15 cellular contexts compared by ENCODE assay signal in genomic region chr9:126688617-126689016, GRCh38.
DNase-seq lines count a peak whose midpoint lies in the region; ATAC-seq and TF ChIP-seq lines count a peak whose summit lies in the region.
"Had no signal": no experiment of that assay in that cellular context is flagged by ENCODE, and none has a peak within 500 bp of the region (broad histone marks: within the 10 kb centered on the region; RNA-seq: fewer than 3 reads in every experiment).

No MANE protein-coding gene starts in this region.

- no peak overlapping the region for H3K4me3 Mint-ChIP-seq in endodermal cell
- H3K4me3 Mint-ChIP-seq: CD8-positive, alpha-beta memory T cell; IgD-negative memory B cell had no signal

- 60 to 72% methylated on average over 2 to 3 of the region's 3 CpGs for WGBS in endodermal cell (ENCODE audit: insufficient coverage in 1 of 2, insufficient read length in 1 of 2), 2 experiments

- peak; percentile 22 for DNase-seq in DMS53 (lab: John Stamatoyannopoulos, UW)
- DNase-seq in DMS53 treated with DMSO at 0.1 percent for 48 hours (lab: John Stamatoyannopoulos, UW; ENCODE audit: unreplicated experiment), result no peak
- peak; percentile 79 for DNase-seq in endodermal cell
- no peak for DNase-seq in activated CD4-positive, alpha-beta T cell treated with anti-CD3 and anti-CD28 coated beads, Interleukin-2, amount 50 U/mL, for 1 hour
- DNase-seq: Caco-2; CD8-positive, alpha-beta memory T cell; GOT3; KG1 had no signal

- H3K4me3 ChIP-seq in Loucy (ENCODE audit: low read length, poor library complexity, severe bottlenecking) (no peak overlapping the region), endodermal cell (ENCODE audit: low read length) (no peak overlapping the region)
- H3K4me3 ChIP-seq: BLaER1 had no signal

- H3K27me3 ChIP-seq in Loucy (ENCODE audit: insufficient read depth, low read length, poor library complexity, severe bottlenecking), result no peaks in the 10 kb centered on the region
- peaks cover 43% of the 10 kb centered on the region for H3K27me3 ChIP-seq in endodermal cell (ENCODE audit: control insufficient read depth, insufficient read depth, low read length, poor library complexity, severe bottlenecking)

- no peaks in the 10 kb centered on the region for H3K9me2 ChIP-seq in Loucy (replicated peaks; ENCODE audit: low read depth, low read length)

- peak; percentile 15 for TF ChIP-seq CTCF in Loucy (conservative IDR thresholded peaks at IDR 0.05; ENCODE audit: low read length)
- peak; percentile 58 for TF ChIP-seq CTCF in endodermal cell (conservative IDR thresholded peaks at IDR 0.05)

- H3K27me3 Mint-ChIP-seq in endodermal cell (ENCODE audit: insufficient read depth), result peaks cover 72% of the 10 kb centered on the region

- peaks cover 6% of the 10 kb centered on the region for H3K36me3 Mint-ChIP-seq in endodermal cell (ENCODE audit: low read depth)
- H3K36me3 Mint-ChIP-seq: CD8-positive, alpha-beta memory T cell; IgD-negative memory B cell had no signal

- no peaks in the 10 kb centered on the region for H3K36me3 ChIP-seq in Loucy (ENCODE audit: insufficient read depth, low read length)
- H3K36me3 ChIP-seq in endodermal cell (ENCODE audit: control insufficient read depth, insufficient read depth, low read length), result peaks cover 10% of the 10 kb centered on the region
- H3K36me3 ChIP-seq: BLaER1 had no signal

- H3K9ac ChIP-seq in Loucy (ENCODE audit: low read depth, low read length, poor library complexity, severe bottlenecking), result no peak overlapping the region
- no peak overlapping the region for H3K9ac ChIP-seq in endodermal cell (ENCODE audit: extremely low read depth, low read length, poor library complexity, severe bottlenecking)
- H3K9ac ChIP-seq: BLaER1 had no signal

- H3K4me1 ChIP-seq in Loucy (ENCODE audit: insufficient read depth, low read length, poor library complexity, severe bottlenecking) (no peaks in the 10 kb centered on the region), endodermal cell (ENCODE audit: control insufficient read depth, insufficient read depth, low read length) (peaks cover 6% of the 10 kb centered on the region)
- H3K4me1 ChIP-seq: Caco-2 had no signal

- no peaks in the 10 kb centered on the region for H3K79me2 ChIP-seq in Loucy (ENCODE audit: insufficient read depth, low read length)

- H3K9me3 Mint-ChIP-seq in endodermal cell, result no peaks in the 10 kb centered on the region
- H3K9me3 Mint-ChIP-seq: CD8-positive, alpha-beta memory T cell had no signal

- H3K9me3 ChIP-seq in Loucy (ENCODE audit: insufficient read depth, low read depth, low read length) (no peaks in the 10 kb centered on the region), endodermal cell (ENCODE audit: control insufficient read depth, low read length) (no peaks in the 10 kb centered on the region)
- H3K9me3 ChIP-seq: BLaER1, Caco-2 had no signal

- H2AFZ ChIP-seq in Loucy (ENCODE audit: low read length), result no peak overlapping the region

- H3K27ac Mint-ChIP-seq in endodermal cell, result no peak overlapping the region
- H3K27ac Mint-ChIP-seq: CD8-positive, alpha-beta memory T cell; IgD-negative memory B cell had no signal

- peaks cover 7% of the 10 kb centered on the region for H3K4me1 Mint-ChIP-seq in endodermal cell
- H3K4me1 Mint-ChIP-seq: IgD-negative memory B cell had no signal

- no peaks in the 10 kb centered on the region for H4K20me1 ChIP-seq in Loucy (ENCODE audit: insufficient read depth, low read length, poor library complexity, severe bottlenecking)

- no peaks in the 10 kb centered on the region for H3F3A ChIP-seq in Loucy (ENCODE audit: low read depth)

- H3K27ac ChIP-seq in endodermal cell (ENCODE audit: low read depth, low read length), result no peak overlapping the region
- H3K27ac ChIP-seq: 22Rv1, BLaER1 had no signal

- H3K4me2 ChIP-seq in Loucy (ENCODE audit: low read depth, low read length, poor library complexity, severe bottlenecking), result no peak overlapping the region
- H3K4me2 ChIP-seq: BLaER1 had no signal

- ATAC-seq in HG03097 (IDR thresholded peaks at IDR 0.05; ENCODE audit: low FRiP score, unreplicated experiment), result no peak
- no peak for ATAC-seq in HG02763 (IDR thresholded peaks at IDR 0.05; ENCODE audit: unreplicated experiment)
- ATAC-seq: HCT116 had no signal

Comparison
In these comparisons a context has a peak if more than half of its experiments do, and no peak if none do; other contexts are left out.
1. DNase-seq: peak in DMS53 (single experiment) and endodermal cell (single experiment); none in DMS53 treated with DMSO at 0.1 percent for 48 hours (single experiment) and activated CD4-positive, alpha-beta T cell treated with anti-CD3 and anti-CD28 coated beads, Interleukin-2, amount 50 U/mL, for 1 hour (single experiment).